In the genomic region with DNA sequence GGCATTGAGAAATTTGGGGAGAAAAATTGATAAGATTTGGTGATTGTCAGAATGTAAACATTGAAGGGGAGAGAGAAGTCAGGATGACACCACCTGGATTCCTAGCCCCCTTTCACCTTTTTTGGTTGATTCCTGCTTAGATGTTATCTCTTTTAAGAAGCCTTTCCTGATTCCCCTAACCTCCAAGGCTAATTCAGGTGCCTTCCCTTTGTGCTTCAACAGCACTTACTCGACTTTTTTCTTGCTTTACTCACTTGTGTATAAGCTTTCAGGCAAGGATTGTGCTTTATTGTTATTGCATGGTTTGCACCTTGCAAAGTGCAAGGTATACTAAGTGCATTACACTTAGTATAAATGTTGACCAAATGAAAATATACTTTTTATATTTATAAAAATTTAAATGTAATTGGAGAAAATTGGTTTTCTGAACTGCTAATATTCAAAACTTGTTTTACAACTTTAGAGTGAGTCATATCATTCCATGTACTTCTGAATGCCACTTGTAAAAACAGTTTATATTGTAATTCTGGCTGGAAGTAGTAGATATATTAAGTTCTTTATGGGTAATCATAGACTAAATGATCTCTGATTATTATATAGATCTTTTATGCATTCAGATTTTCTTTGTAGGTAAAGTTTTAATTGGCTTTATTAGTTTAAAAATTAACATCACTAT, we compare ENCODE assay signal across 21 cellular contexts. TPM values are rescaled to one million over a fixed set of nuclear protein-coding genes. Genes with fewer than 3 reads are reported as not detected.
DNase-seq lines count a peak whose midpoint lies in the region.
"Had no signal": no experiment of that assay in that cellular context is flagged by ENCODE, and none has a peak within 500 bp of the region (broad histone marks: within the 10 kb centered on the region; RNA-seq: fewer than 3 reads in every experiment).

No MANE protein-coding gene starts in this region.

- no peak overlapping the region for H2AFZ ChIP-seq in GM23248
- no peak overlapping the region for H2AFZ ChIP-seq in mesenchymal stem cell (ENCODE audit: low read depth, low read length)

- H3K36me3 ChIP-seq in GM23248 (ENCODE audit: low read depth) (no peaks in the 10 kb centered on the region), mesenchymal stem cell (ENCODE audit: control insufficient read depth in 1 of 2, insufficient read depth in 2 of 2, low read depth in 1 of 2, low read length in 2 of 2) (peaks cover 6% of the 10 kb centered on the region in 2 experiments)
- H3K36me3 ChIP-seq: ovary, upper lobe of left lung had no signal

- 97 to 100% methylated on average over 1 of the region's 1 CpG for WGBS in GM23248 (ENCODE audit: low coverage in 1 of 2, low lambda C conversion rate in 2 of 2, missing lambda C conversion rate in 2 of 2), 2 experiments
- WGBS in mesenchymal stem cell = no CpG with 5 or more reads among the region's 1 CpG

- no peak overlapping the region for H2BK5ac ChIP-seq in mesenchymal stem cell (ENCODE audit: low read depth, low read length, poor library complexity, severe bottlenecking)

- no peak overlapping the region for H4K8ac ChIP-seq in mesenchymal stem cell (ENCODE audit: low read length)

- 0 out of 2 replicates have a peak, but pooled peaks cover 4% of the 10 kb centered on the region for H3F3A ChIP-seq in GM23248 (ENCODE audit: insufficient read depth)

- no peak overlapping the region for H3K18ac ChIP-seq in mesenchymal stem cell (ENCODE audit: low read depth in 1 of 2, low read length in 2 of 2)

- H3K4me3 ChIP-seq in GM23248 = no peak overlapping the region
- H3K4me3 ChIP-seq in mesenchymal stem cell (ENCODE audit: insufficient read depth in 1 of 2, low read depth in 1 of 2, low read length in 2 of 2) = no peak overlapping the region
- H3K4me3 ChIP-seq: lower lobe of right lung, ovary, upper lobe of left lung had no signal

- H4K91ac ChIP-seq in mesenchymal stem cell (ENCODE audit: low read length) = no peak overlapping the region

- H2BK12ac ChIP-seq in mesenchymal stem cell (ENCODE audit: low read length in 2 of 2) = no peak overlapping the region

- H3K9ac ChIP-seq in GM23248 = no peak overlapping the region
- no peak overlapping the region for H3K9ac ChIP-seq in mesenchymal stem cell (ENCODE audit: low read length)

- no peak overlapping the region for H3K14ac ChIP-seq in mesenchymal stem cell (ENCODE audit: low read length in 2 of 2)

- peaks cover 7% of the 10 kb centered on the region for H3K4me1 ChIP-seq in GM23248 (ENCODE audit: insufficient read depth)
- H3K4me1 ChIP-seq in mesenchymal stem cell (ENCODE audit: control insufficient read depth, insufficient read depth, low read depth, low read length) = peaks cover 3% of the 10 kb centered on the region

- H2AK5ac ChIP-seq in mesenchymal stem cell (ENCODE audit: low read length, severe bottlenecking) = no peak overlapping the region

- no peak overlapping the region for H2BK120ac ChIP-seq in mesenchymal stem cell (ENCODE audit: low read depth, low read length)

- no peaks in the 10 kb centered on the region for H3K9me2 ChIP-seq in GM23248 (ENCODE audit: insufficient read depth)

- in situ Hi-C loops in GM23248 (cut with MboI) = no loop called here

- H3K27ac ChIP-seq in GM23248 (no peak overlapping the region), epithelial cell of prostate (peak overlapping the region; percentile 34), mesenchymal stem cell (ENCODE audit: low read length, poor library complexity, severe bottlenecking) (no peak overlapping the region)
- H3K27ac ChIP-seq: lower lobe of right lung, ovary had no signal

- H3K9me3 ChIP-seq in GM23248 (ENCODE audit: low read depth) (no peaks in the 10 kb centered on the region), mesenchymal stem cell (ENCODE audit: control insufficient read depth, low read length) (no peaks in the 10 kb centered on the region)
- H3K9me3 ChIP-seq: lower lobe of right lung, ovary, upper lobe of left lung had no signal

- H3K79me1 ChIP-seq in mesenchymal stem cell (replicated peaks; ENCODE audit: low read length, poor library complexity, severe bottlenecking) = peaks cover 6% of the 10 kb centered on the region

- H3K23ac ChIP-seq in mesenchymal stem cell (ENCODE audit: low read length in 2 of 2) = no peak overlapping the region

- peaks cover 50% of the 10 kb centered on the region for H4K20me1 ChIP-seq in GM23248 (ENCODE audit: insufficient read depth)

- H3K4ac ChIP-seq in mesenchymal stem cell (ENCODE audit: low read depth in 1 of 2, low read length in 2 of 2) = no peak overlapping the region

- DNase-seq in GM23248 (peak; percentile 25), LoVo (ENCODE audit: low spot score) (peak; percentile 37), epithelial cell of prostate (ENCODE audit: low read depth, low spot score) (no peak), renal cortical epithelial cell (ENCODE audit: low read depth) (peak; percentile 28), GM19240 (ENCODE audit: insufficient read length, low spot score) (no peak), mesenchymal stem cell (no peak)
- DNase-seq in stimulated activated CD4-positive, alpha-beta T cell treated with anti-CD3 and anti-CD28 coated beads, Interleukin-1b, Interleukin-23, amount 100 ng/mL, for 48 hours = no peak
- DNase-seq: activated CD4-positive, alpha-beta T cell treated with anti-CD3 and anti-CD28 coated beads, Interleukin-2, amount 10 ng/mL, durations not matched to agents 7 days and 5 days; activated naive CD8-positive, alpha-beta T cell treated with anti-CD3 and anti-CD28 coated beads, Interleukin-2, amount 50 U/mL, for 24 hours; activated T-cell treated with anti-CD3 and anti-CD28 coated beads, Interleukin-2, amount 50 U/mL, for 24 hours; Calu3; cerebellar nuclear complex; islet precursor cell; lower lobe of right lung; NCI-H1436 treated with DMSO at 0.1 percent for 48 hours; nephron progenitor cell; ovary; SIG-M5; stimulated activated CD4-positive, alpha-beta T cell treated with anti-CD3 and anti-CD28 coated beads, Interleukin-4, amount 100 ng/mL, for 1 hour; T1000; upper lobe of left lung had no signal

- H3K4me2 ChIP-seq in GM23248 (ENCODE audit: unreplicated experiment) = no peak overlapping the region
- no peak overlapping the region for H3K4me2 ChIP-seq in mesenchymal stem cell (ENCODE audit: low read length, poor library complexity, severe bottlenecking)

- H2BK15ac ChIP-seq in mesenchymal stem cell (ENCODE audit: low read depth, poor library complexity, severe bottlenecking) = no peak overlapping the region

- no peaks in the 10 kb centered on the region for H3K27me3 ChIP-seq in GM23248 (replicated peaks; ENCODE audit: insufficient read depth)
- H3K27me3 ChIP-seq in mesenchymal stem cell (ENCODE audit: control insufficient read depth in 1 of 2, insufficient read depth in 1 of 2, low read length in 2 of 2) = no peaks in the 10 kb centered on the region
- H3K27me3 ChIP-seq: ovary, upper lobe of left lung had no signal

- peaks cover 100% of the 10 kb centered on the region for H3K79me2 ChIP-seq in GM23248 (ENCODE audit: insufficient read depth)

RNA-seq across cellular contexts. Expression of a gene that starts 13.2 kb away (rescaled TPM):
- total RNA-seq in GM23248 (2014; rRNA removed; shearing (Covaris generic)) = 64.6 and 65.3 TPM in 2 replicates
- polyA plus RNA-seq in GM23248 (2016; fragmentation: Nextera tagmentation; extraction: Ambion mirVana) = 67.7 and 68.0 TPM in 2 replicates
- 63.4 and 79.0 TPM in 2 replicates for total RNA-seq in renal cortical epithelial cell
- 35.4 TPM for polyA plus RNA-seq in mesenchymal stem cell (2013, experiment 1 of 2)
- polyA plus RNA-seq in mesenchymal stem cell (2013, experiment 2 of 2) = 37.1 TPM

RNA-seq across cellular contexts. Expression of a gene that starts 13.7 kb away (rescaled TPM):
- 17.3 and 29.8 TPM in 2 replicates for total RNA-seq in GM23248 (2014; rRNA removed; shearing (Covaris generic))
- polyA plus RNA-seq in GM23248 (2016; fragmentation: Nextera tagmentation; extraction: Ambion mirVana) = 43.7 and 44.4 TPM in 2 replicates
- total RNA-seq in renal cortical epithelial cell = 19.1 and 37.1 TPM in 2 replicates
- polyA plus RNA-seq in mesenchymal stem cell (2013, experiment 1 of 2) = 42.1 TPM
- 44.6 TPM for polyA plus RNA-seq in mesenchymal stem cell (2013, experiment 2 of 2)

Comparison
In these comparisons a context has a peak if more than half of its experiments do, and no peak if none do; other contexts are left out.
1. DNase-seq: peak in GM23248 (single experiment), LoVo (single experiment) and renal cortical epithelial cell (single experiment); none in epithelial cell of prostate (single experiment), GM19240 (single experiment), stimulated activated CD4-positive, alpha-beta T cell treated with anti-CD3 and anti-CD28 coated beads, Interleukin-1b, Interleukin-23, amount 100 ng/mL, for 48 hours (single experiment) and mesenchymal stem cell (single experiment).